In genomic region chr3:7194081-7194835, GRCh38 we compare ENCODE assay signal across 20 cellular contexts.
A peak's percentile ranks its signal among the peaks of the same experiment; 100 is the strongest.
DNase-seq lines count a peak whose midpoint lies in the region; ATAC-seq and TF ChIP-seq lines count a peak whose summit lies in the region.
"Had no signal": no experiment of that assay in that cellular context is flagged by ENCODE, and none has a peak within 500 bp of the region (broad histone marks: within the 10 kb centered on the region; RNA-seq: fewer than 3 reads in every experiment).

No MANE protein-coding gene starts in this region.

- no peaks in the 10 kb centered on the region for H3K36me3 ChIP-seq in GM23248 (ENCODE audit: low read depth)

- no peaks in the 10 kb centered on the region for H3F3A ChIP-seq in GM23248 (ENCODE audit: insufficient read depth)

- no peaks in the 10 kb centered on the region for H3K79me2 ChIP-seq in GM23248 (ENCODE audit: insufficient read depth)

- no peaks in the 10 kb centered on the region for H4K20me1 ChIP-seq in GM23248 (ENCODE audit: insufficient read depth)

- H2AFZ ChIP-seq in GM23248, result no peak overlapping the region

- 21 to 27% methylated on average over 6 of the region's 6 CpGs for WGBS in GM23248 (ENCODE audit: low coverage in 1 of 2, low lambda C conversion rate in 2 of 2, missing lambda C conversion rate in 2 of 2), 2 experiments

- intact Hi-C loops in Calu3 (cut with micrococcal nuclease; ENCODE audit: unreplicated experiment), result no loop called here

- peak overlapping the region; percentile 35 for H3K27ac Mint-ChIP-seq in Calu3 (ENCODE audit: unreplicated experiment)

- H3K4me3 ChIP-seq in GM23248, result no peak overlapping the region

- no peak overlapping the region for H3K4me2 ChIP-seq in GM23248 (ENCODE audit: unreplicated experiment)

- H3K4me1 ChIP-seq in GM23248 (ENCODE audit: insufficient read depth), result no peaks in the 10 kb centered on the region

- H3K9me2 ChIP-seq in GM23248 (ENCODE audit: insufficient read depth), result no peaks in the 10 kb centered on the region

- no peak for TF ChIP-seq CTCF in Calu3 (IDR thresholded peaks at IDR 0.05; ENCODE audit: unreplicated experiment)

- H3K27ac ChIP-seq in GM23248, result no peak overlapping the region
- H3K27ac ChIP-seq: C4-2B, RWPE1 had no signal

- in situ Hi-C loops in SK-MEL-5 (cut with HindIII; ENCODE audit: low pct_unique_long_range_greater_than_20kb, low sequenced_read_pairs) (no loop called here), GM23248 (cut with MboI) (no loop called here)

- no TSS peak for BruUV-seq in Calu3 (replicated peaks; lab: Mats Ljungman, UMichigan)

- CTCF ChIA-PET in Calu3 (lab: Charles Lee), result no interaction called here

- no peak overlapping the region for H3K9ac ChIP-seq in GM23248

- DNase-seq in Calu3, result no peak
- peak; percentile 4 for DNase-seq in SK-MEL-5 (ENCODE audit: low read depth, low spot score)
- DNase-seq in left kidney (ENCODE audit: low read depth, low spot score), result peak; percentile 51
- no peak for DNase-seq in NK-92 (lab: John Stamatoyannopoulos, UW; ENCODE audit: unreplicated experiment)
- DNase-seq in GM23248, result no peak
- no peak for DNase-seq in activated CD4-positive, CD25-positive, alpha-beta regulatory T cell treated with anti-CD3 and anti-CD28 coated beads, Interleukin-2, amount 50 U/mL, for 72 hours
- DNase-seq: DMS79 treated with DMSO at 0.1 percent for 48 hours; GOT3; HCEC 1CT; Karpas-422; NCI-H1417; NCI-H187; NCI-H2107; NCI-H446 treated with DMSO at 0.1 percent for 48 hours; NK-92 treated with Interleukin-12 subunit alpha and Interleukin-12 subunit beta, amount 100 ng/mL, for 24 hours; SIG-M5 had no signal

- H3K9me3 Mint-ChIP-seq in Calu3 (ENCODE audit: low read depth, unreplicated experiment), result no peaks in the 10 kb centered on the region

- H3K36me3 Mint-ChIP-seq in Calu3 (ENCODE audit: insufficient read depth, unreplicated experiment), result no peaks in the 10 kb centered on the region

- no peak overlapping the region for H3K4me3 Mint-ChIP-seq in Calu3 (ENCODE audit: low read depth, unreplicated experiment)

- no peaks in the 10 kb centered on the region for H3K9me3 ChIP-seq in GM23248 (ENCODE audit: low read depth)

- ATAC-seq in esophagus mucosa, result peak; percentile 91
- ATAC-seq in HG03039 (IDR thresholded peaks at IDR 0.05; ENCODE audit: unreplicated experiment), result no peak

- no peaks in the 10 kb centered on the region for H3K27me3 ChIP-seq in GM23248 (replicated peaks; ENCODE audit: insufficient read depth)

- no peaks in the 10 kb centered on the region for H3K27me3 Mint-ChIP-seq in Calu3 (ENCODE audit: unreplicated experiment)

- peaks cover 13% of the 10 kb centered on the region for H3K4me1 Mint-ChIP-seq in Calu3 (ENCODE audit: low read depth, unreplicated experiment)

Comparison
In these comparisons a context has a peak if more than half of its experiments do, and no peak if none do; other contexts are left out.
1. DNase-seq: peak in SK-MEL-5 (single experiment) and left kidney (single experiment); none in Calu3 (single experiment), NK-92 (single experiment), GM23248 (single experiment) and activated CD4-positive, CD25-positive, alpha-beta regulatory T cell treated with anti-CD3 and anti-CD28 coated beads, Interleukin-2, amount 50 U/mL, for 72 hours (single experiment).